8 cellular contexts compared by ENCODE assay signal in the genomic region with DNA sequence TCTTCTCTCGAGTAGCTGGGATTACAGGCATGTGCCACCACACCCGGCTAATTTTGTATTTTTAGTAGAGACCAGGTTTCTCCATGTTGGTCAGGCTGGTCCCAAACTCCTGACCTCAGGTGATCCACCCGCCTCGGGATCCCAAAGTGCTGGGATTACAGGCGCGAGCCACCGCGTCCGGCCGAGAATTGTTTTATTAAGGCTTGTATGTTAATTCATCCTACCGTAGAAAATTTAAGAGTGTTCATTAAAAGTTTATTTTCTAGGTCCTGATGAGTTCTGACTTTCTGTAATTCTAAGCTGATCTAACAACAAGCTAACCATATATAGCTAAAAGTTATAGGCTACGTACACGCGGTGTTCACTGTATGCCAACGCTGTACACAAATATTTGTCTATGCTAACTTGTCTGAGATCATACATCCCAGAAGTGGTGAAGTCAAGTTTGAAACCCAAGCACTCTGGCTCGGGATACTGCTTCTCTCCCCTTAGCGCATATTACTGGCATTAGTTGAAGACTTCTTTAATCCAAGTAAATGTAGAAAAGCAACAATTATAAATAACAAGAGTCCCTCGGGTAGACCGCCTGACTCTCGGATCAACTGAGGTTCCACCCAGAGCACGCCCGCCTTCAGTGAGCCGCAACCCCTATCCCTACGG. TPM values are rescaled to one million over a fixed set of nuclear protein-coding genes. Genes with fewer than 3 reads are reported as not detected.
A peak's percentile ranks its signal among the peaks of the same experiment; 100 is the strongest.
DNase-seq lines count a peak whose midpoint lies in the region; ATAC-seq, FAIRE-seq and TF ChIP-seq lines count a peak whose summit lies in the region.

No MANE protein-coding gene starts in this region.

- H3K4me1 ChIP-seq in A549 (peaks cover 10% of the 10 kb centered on the region; the same call in 2 of the 3 replicates), mammary epithelial cell (ENCODE audit: insufficient read depth, low read length) (peaks cover 5% of the 10 kb centered on the region), subcutaneous abdominal adipose tissue (ENCODE audit: control insufficient read depth in 5 of 5, insufficient read depth in 5 of 5, low read length in 5 of 5) (peaks cover 0 to 23% (median 17%) of the 10 kb centered on the region in 5 donors)

- H3K9ac ChIP-seq in mammary epithelial cell (ENCODE audit: insufficient read depth, low read length) (peak overlapping the region; percentile 95), subcutaneous abdominal adipose tissue (ENCODE audit: low read length in 5 of 5) (peak overlapping the region; percentile 86 to 99 (median 97))

- no peak for TF ChIP-seq CTCF in A549 (IDR thresholded peaks at IDR 0.05)
- no peak for TF ChIP-seq CTCF in mammary epithelial cell (conservative IDR thresholded peaks at IDR 0.05 in 1 of 2, IDR thresholded peaks at IDR 0.05 in 1 of 2; ENCODE audit: extremely low read depth in 1 of 2, insufficient read depth in 1 of 2, low read depth in 1 of 2, low read length in 2 of 2)

- POLR2A ChIA-PET in A549 (lab: Yijun Ruan, JAX), result interaction anchor here (0.9 kb wide), 1 partner anchor 186 kb away, joined by 3 read pairs; a partner anchor contains a TSS

- in situ Hi-C loops in mammary epithelial cell (cut with MboI; ENCODE audit: low sequenced_read_pairs in 2 of 2), result no loop called here

- H3K27ac ChIP-seq in A549 (peak overlapping the region; percentile 93 to 95), mammary epithelial cell (ENCODE audit: insufficient read depth, low read depth, low read length) (peak overlapping the region; percentile 83), layer of hippocampus (ENCODE audit: low read depth, low read length) (peak overlapping the region; percentile 71), subcutaneous abdominal adipose tissue (ENCODE audit: low read depth, low read length) (peak overlapping the region; percentile 91)

- H4K20me1 ChIP-seq in mammary epithelial cell (ENCODE audit: insufficient read depth, low read length), result no peaks in the 10 kb centered on the region

- no peak for TF ChIP-seq POLR2A in A549 (IDR thresholded peaks at IDR 0.05; ENCODE audit: low read length)

- CTCF ChIA-PET in A549 (lab: Yijun Ruan, JAX), result interaction anchor here (1.4 kb wide), 1 partner anchor 11 kb away, joined by 3 read pairs; no protein-coding TSS in a partner anchor
- CTCF ChIA-PET in mammary epithelial cell (lab: Charles Lee; ENCODE audit: low non-redundant PET), result interaction anchor here (0.5 kb wide), 1 partner anchor 22 kb away, joined by 3 read pairs; no protein-coding TSS in a partner anchor

- no peaks in the 10 kb centered on the region for H3K9me3 ChIP-seq in A549
- H3K9me3 ChIP-seq in mammary epithelial cell (replicated peaks; ENCODE audit: insufficient read depth, low read length), result no peaks in the 10 kb centered on the region
- no peaks in the 10 kb centered on the region for H3K9me3 ChIP-seq in subcutaneous abdominal adipose tissue (ENCODE audit: control insufficient read depth in 5 of 5, low read length in 5 of 5)

- TSS peak; percentile 69 for BruUV-seq in mammary epithelial cell (replicated peaks; lab: Mats Ljungman, UMichigan)

- peak overlapping the region; percentile 81 for H3K4me2 ChIP-seq in A549
- peak overlapping the region; percentile 91 for H3K4me2 ChIP-seq in mammary epithelial cell (ENCODE audit: insufficient read depth, low read depth, low read length)

- no peak for FAIRE-seq in A549 (lab: Jason Lieb, UNC)

- H3K36me3 ChIP-seq in mammary epithelial cell (ENCODE audit: insufficient read depth, low read length), result peaks cover 4% of the 10 kb centered on the region
- H3K36me3 ChIP-seq in subcutaneous abdominal adipose tissue (ENCODE audit: control insufficient read depth in 5 of 5, insufficient read depth in 5 of 5, low read length in 5 of 5), result peaks cover 0 to 5% (median 3%) of the 10 kb centered on the region in 5 donors

- H3K27me3 ChIP-seq in mammary epithelial cell (ENCODE audit: insufficient read depth, low read length) (no peaks in the 10 kb centered on the region), layer of hippocampus (ENCODE audit: control insufficient read depth, insufficient read depth, low read length) (no peaks in the 10 kb centered on the region), subcutaneous abdominal adipose tissue (ENCODE audit: control insufficient read depth in 5 of 5, insufficient read depth in 4 of 5, low read length in 5 of 5) (no peaks in the 10 kb centered on the region)

- H3K4me3 ChIP-seq in A549 (peak overlapping the region; percentile 91), mammary epithelial cell (replicated peaks in 1 of 3; ENCODE audit: insufficient read depth in 1 of 3, low read depth in 2 of 3, low read length in 3 of 3) (peak overlapping the region; percentile 79 to 91 (median 89)), subcutaneous abdominal adipose tissue (ENCODE audit: low read depth in 1 of 5, low read length in 5 of 5) (peak overlapping the region; percentile 85 to 99 (median 98))

- dilution Hi-C loops in mammary epithelial cell (cut with HindIII; ENCODE audit: low sequenced_read_pairs), result no loop called here

- no peak for TF ChIP-seq EP300 in A549 (IDR thresholded peaks at IDR 0.05)

- peak overlapping the region; percentile 98 for H2AFZ ChIP-seq in mammary epithelial cell (ENCODE audit: low read depth, low read length)

- TF ChIP-seq RAD21 in A549 (conservative IDR thresholded peaks at IDR 0.05 in 1 of 2, IDR thresholded peaks at IDR 0.05 in 1 of 2), result no peak

- intact Hi-C loops in mammary epithelial cell (cut with micrococcal nuclease), result loop anchor here (10.0 kb wide), 2 partner anchors 315 to 565 kb away; no protein-coding TSS in a partner anchor

- DNase-seq in A549 (ENCODE audit: low read depth in 1 of 2, low spot score in 1 of 2), result peak in 1 of 2 experiments; percentile 68
- DNase-seq in NCI-H345 (lab: John Stamatoyannopoulos, UW), result peak; percentile 55
- peak; percentile 54 for DNase-seq in mammary epithelial cell
- DNase-seq in GDM1 (lab: John Stamatoyannopoulos, UW), result no peak

- peak; percentile 73 to 75 for ATAC-seq in A549
- ATAC-seq in GM18519 (IDR thresholded peaks at IDR 0.05; ENCODE audit: low FRiP score, unreplicated experiment), result peak; percentile 23
- ATAC-seq in HG03025 (IDR thresholded peaks at IDR 0.05; ENCODE audit: low FRiP score, unreplicated experiment), result peak; percentile 34

- peaks cover 45% of the 10 kb centered on the region for H3K79me2 ChIP-seq in mammary epithelial cell (ENCODE audit: insufficient read depth, low read length)

- WGBS in A549 (ENCODE audit: missing lambda C conversion rate), result 4% methylated on average over 24 of the region's 24 CpGs
- WGBS in mammary epithelial cell (ENCODE audit: low coverage, missing lambda C conversion rate), result 2% methylated on average over 24 of the region's 24 CpGs

TF ChIP-seq in A549, 52 proteins besides CTCF, POLR2A, EP300 and RAD21:
- peak; percentile 45; the same call in 1 of the 2 replicates for TF ChIP-seq RARB (CRISPR knock-in tag; IDR thresholded peaks at IDR 0.05)
- no peak for TF ChIP-seq ZSCAN20 (CRISPR knock-in tag; IDR thresholded peaks at IDR 0.05)
- no peak for TF ChIP-seq ESRRA (IDR thresholded peaks at IDR 0.05; ENCODE audit: borderline replicate concordance, low read length)
- TF ChIP-seq, protein P1, sequence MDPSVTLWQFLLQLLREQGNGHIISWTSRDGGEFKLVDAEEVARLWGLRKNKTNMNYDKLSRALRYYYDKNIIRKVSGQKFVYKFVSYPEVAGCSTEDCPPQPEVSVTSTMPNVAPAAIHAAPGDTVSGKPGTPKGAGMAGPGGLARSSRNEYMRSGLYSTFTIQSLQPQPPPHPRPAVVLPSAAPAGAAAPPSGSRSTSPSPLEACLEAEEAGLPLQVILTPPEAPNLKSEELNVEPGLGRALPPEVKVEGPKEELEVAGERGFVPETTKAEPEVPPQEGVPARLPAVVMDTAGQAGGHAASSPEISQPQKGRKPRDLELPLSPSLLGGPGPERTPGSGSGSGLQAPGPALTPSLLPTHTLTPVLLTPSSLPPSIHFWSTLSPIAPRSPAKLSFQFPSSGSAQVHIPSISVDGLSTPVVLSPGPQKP (IDR thresholded peaks at IDR 0.05; ENCODE audit: low read depth, low read length), result no peak

RNA-seq across cellular contexts. Expression of a gene that starts 0.6 kb away (rescaled TPM):
- polyA plus RNA-seq in A549 (2011; rRNA removed) (153 and 186 TPM in 2 replicates), A549 (2017; fragmentation: RNase III; extraction: RNeasy Plus Mini Kit Qiagen cat#74134 plus additional on column Dnase treatment) (104 to 109 TPM (median 107 TPM) in 3 replicates), mammary epithelial cell (53.1 TPM)
- 76.4 and 79.2 TPM in 2 replicates for polyA plus RNA-seq in A549 (2012; cell fraction: cytosol; rRNA removed)
- polyA plus RNA-seq in A549 (2012; cell fraction: nucleus; rRNA removed), result 25.0 and 30.8 TPM in 2 replicates
- 30.2 and 33.1 TPM in 2 replicates for polyA minus RNA-seq in A549 (2011; rRNA and poly(A)+ RNA removed)
- 10 to 100 TPM; 33.5 to 36.9 TPM for total RNA-seq in mammary epithelial cell
- polyA minus RNA-seq in mammary epithelial cell, result 16.3 TPM

RNA-seq across cellular contexts. Expression of a gene that starts 13.8 kb away (rescaled TPM):
- polyA plus RNA-seq in A549 (2011; rRNA removed) (0.66 and 0.81 TPM in 2 replicates), A549 (2017; fragmentation: RNase III; extraction: RNeasy Plus Mini Kit Qiagen cat#74134 plus additional on column Dnase treatment) (0.34 to 0.83 TPM (median 0.41 TPM) in 3 replicates), mammary epithelial cell (1.0 TPM)
- polyA plus RNA-seq in A549 (2012; cell fraction: cytosol; rRNA removed), result 0.17 and 0.33 TPM in 2 replicates
- polyA plus RNA-seq in A549 (2012; cell fraction: nucleus; rRNA removed), result 0.22 and 0.50 TPM in 2 replicates
- 0.54 and 1.2 TPM in 2 replicates for polyA minus RNA-seq in A549 (2011; rRNA and poly(A)+ RNA removed)
- total RNA-seq in mammary epithelial cell, result 1 to 10 TPM; 2.0 to 2.1 TPM
- polyA minus RNA-seq in mammary epithelial cell, result 5.7 TPM

Comparison
In these comparisons a context has a peak if more than half of its experiments do, and no peak if none do; other contexts are left out.
1. ATAC-seq: peak in every context shown above with its lines; median percentile 74 in A549; 34 in HG03025; 23 in GM18519.